1 cellular context compared by ENCODE assay signal in genomic region chr3:119418091-119418512, GRCh38.
TF ChIP-seq lines count a peak whose summit lies in the region.

No MANE protein-coding gene starts in this region.

TF ChIP-seq in K562, 482 proteins besides CTCF, POLR2A, EP300 and RAD21 (continued from another document and continues in another):
- TF ChIP-seq FOXO4 (CRISPR knock-in tag; IDR thresholded peaks at IDR 0.05), result no peak
- TF ChIP-seq SFPQ (IDR thresholded peaks at IDR 0.05; ENCODE audit: low read depth, low read length), result no peak
- TF ChIP-seq, protein P1, sequence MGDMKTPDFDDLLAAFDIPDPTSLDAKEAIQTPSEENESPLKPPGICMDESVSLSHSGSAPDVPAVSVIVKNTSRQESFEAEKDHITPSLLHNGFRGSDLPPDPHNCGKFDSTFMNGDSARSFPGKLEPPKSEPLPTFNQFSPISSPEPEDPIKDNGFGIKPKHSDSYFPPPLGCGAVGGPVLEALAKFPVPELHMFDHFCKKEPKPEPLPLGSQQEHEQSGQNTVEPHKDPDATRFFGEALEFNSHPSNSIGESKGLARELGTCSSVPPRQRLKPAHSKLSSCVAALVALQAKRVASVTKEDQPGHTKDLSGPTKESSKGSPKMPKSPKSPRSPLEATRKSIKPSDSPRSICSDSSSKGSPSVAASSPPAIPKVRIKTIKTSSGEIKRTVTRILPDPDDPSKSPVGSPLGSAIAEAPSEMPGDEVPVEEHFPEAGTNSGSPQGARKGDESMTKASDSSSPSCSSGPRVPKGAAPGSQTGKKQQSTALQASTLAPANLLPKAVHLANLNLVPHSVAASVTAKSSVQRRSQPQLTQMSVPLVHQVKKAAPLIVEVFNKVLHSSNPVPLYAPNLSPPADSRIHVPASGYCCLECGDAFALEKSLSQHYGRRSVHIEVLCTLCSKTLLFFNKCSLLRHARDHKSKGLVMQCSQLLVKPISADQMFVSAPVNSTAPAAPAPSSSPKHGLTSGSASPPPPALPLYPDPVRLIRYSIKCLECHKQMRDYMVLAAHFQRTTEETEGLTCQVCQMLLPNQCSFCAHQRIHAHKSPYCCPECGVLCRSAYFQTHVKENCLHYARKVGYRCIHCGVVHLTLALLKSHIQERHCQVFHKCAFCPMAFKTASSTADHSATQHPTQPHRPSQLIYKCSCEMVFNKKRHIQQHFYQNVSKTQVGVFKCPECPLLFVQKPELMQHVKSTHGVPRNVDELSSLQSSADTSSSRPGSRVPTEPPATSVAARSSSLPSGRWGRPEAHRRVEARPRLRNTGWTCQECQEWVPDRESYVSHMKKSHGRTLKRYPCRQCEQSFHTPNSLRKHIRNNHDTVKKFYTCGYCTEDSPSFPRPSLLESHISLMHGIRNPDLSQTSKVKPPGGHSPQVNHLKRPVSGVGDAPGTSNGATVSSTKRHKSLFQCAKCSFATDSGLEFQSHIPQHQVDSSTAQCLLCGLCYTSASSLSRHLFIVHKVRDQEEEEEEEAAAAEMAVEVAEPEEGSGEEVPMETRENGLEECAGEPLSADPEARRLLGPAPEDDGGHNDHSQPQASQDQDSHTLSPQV (IDR thresholded peaks at IDR 0.05), result peak; percentile 36; the same call in 1 of the 2 replicates
- TF ChIP-seq ZBTB2 (IDR thresholded peaks at IDR 0.05), result no peak
- TF ChIP-seq RBM34 (IDR thresholded peaks at IDR 0.05; ENCODE audit: borderline replicate concordance, insufficient read depth, low read length), result no peak
- no peak for TF ChIP-seq BCL6 (CRISPR knock-in tag; IDR thresholded peaks at IDR 0.05)
- peak; percentile 86 for TF ChIP-seq DPF2 (IDR thresholded peaks at IDR 0.05)
- TF ChIP-seq GABPB2 (CRISPR knock-in tag; conservative IDR thresholded peaks at IDR 0.05), result no peak
- no peak for TF ChIP-seq NCOA6 (IDR thresholded peaks at IDR 0.05)
- peak; percentile 89 for TF ChIP-seq ARID1B (IDR thresholded peaks at IDR 0.05)
- peak; percentile 59; the same call in 1 of the 2 replicates for TF ChIP-seq DMBX1 (CRISPR knock-in tag; IDR thresholded peaks at IDR 0.05; ENCODE audit: borderline replicate concordance)
- TF ChIP-seq ZNF584 (CRISPR knock-in tag; IDR thresholded peaks at IDR 0.05; ENCODE audit: low read depth), result no peak
- TF ChIP-seq KHSRP (IDR thresholded peaks at IDR 0.05), result no peak
- TF ChIP-seq, protein P2, sequence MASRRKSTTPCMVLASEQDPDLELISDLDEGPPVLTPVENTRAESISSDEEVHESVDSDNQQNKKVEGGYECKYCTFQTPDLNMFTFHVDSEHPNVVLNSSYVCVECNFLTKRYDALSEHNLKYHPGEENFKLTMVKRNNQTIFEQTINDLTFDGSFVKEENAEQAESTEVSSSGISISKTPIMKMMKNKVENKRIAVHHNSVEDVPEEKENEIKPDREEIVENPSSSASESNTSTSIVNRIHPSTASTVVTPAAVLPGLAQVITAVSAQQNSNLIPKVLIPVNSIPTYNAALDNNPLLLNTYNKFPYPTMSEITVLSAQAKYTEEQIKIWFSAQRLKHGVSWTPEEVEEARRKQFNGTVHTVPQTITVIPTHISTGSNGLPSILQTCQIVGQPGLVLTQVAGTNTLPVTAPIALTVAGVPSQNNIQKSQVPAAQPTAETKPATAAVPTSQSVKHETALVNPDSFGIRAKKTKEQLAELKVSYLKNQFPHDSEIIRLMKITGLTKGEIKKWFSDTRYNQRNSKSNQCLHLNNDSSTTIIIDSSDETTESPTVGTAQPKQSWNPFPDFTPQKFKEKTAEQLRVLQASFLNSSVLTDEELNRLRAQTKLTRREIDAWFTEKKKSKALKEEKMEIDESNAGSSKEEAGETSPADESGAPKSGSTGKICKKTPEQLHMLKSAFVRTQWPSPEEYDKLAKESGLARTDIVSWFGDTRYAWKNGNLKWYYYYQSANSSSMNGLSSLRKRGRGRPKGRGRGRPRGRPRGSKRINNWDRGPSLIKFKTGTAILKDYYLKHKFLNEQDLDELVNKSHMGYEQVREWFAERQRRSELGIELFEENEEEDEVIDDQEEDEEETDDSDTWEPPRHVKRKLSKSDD (conservative IDR thresholded peaks at IDR 0.05; ENCODE audit: low read length), result no peak
- TF ChIP-seq AFF4 (CRISPR knock-in tag; IDR thresholded peaks at IDR 0.05), result no peak
- TF ChIP-seq CREM (IDR thresholded peaks at IDR 0.05; ENCODE audit: low read depth), result peak; percentile 74
- TF ChIP-seq ZNF778 (CRISPR knock-in tag; IDR thresholded peaks at IDR 0.05), result no peak
- no peak for TF ChIP-seq ZBTB1 (CRISPR knock-in tag; IDR thresholded peaks at IDR 0.05; ENCODE audit: borderline replicate concordance, low read depth)
- 0 out of 2 replicates have a peak, but pooled peaks have one; percentile 24 for TF ChIP-seq NBN (IDR thresholded peaks at IDR 0.05; ENCODE audit: low read depth)
- TF ChIP-seq STAG1 (CRISPR knock-in tag; IDR thresholded peaks at IDR 0.05; ENCODE audit: borderline replicate concordance), result no peak
- TF ChIP-seq CREBBP (IDR thresholded peaks at IDR 0.05; ENCODE audit: low read depth, low read length), result no peak
- peak; percentile 49; the same call in 1 of the 2 replicates for TF ChIP-seq CXXC5 (CRISPR knock-in tag; IDR thresholded peaks at IDR 0.05)
- TF ChIP-seq KAT7 (CRISPR knock-in tag; IDR thresholded peaks at IDR 0.05; ENCODE audit: borderline replicate concordance), result no peak
- no peak for TF ChIP-seq RBM39 (optimal IDR thresholded peaks at IDR 0.05; ENCODE audit: low read depth, low read length)
- TF ChIP-seq, protein P3, sequence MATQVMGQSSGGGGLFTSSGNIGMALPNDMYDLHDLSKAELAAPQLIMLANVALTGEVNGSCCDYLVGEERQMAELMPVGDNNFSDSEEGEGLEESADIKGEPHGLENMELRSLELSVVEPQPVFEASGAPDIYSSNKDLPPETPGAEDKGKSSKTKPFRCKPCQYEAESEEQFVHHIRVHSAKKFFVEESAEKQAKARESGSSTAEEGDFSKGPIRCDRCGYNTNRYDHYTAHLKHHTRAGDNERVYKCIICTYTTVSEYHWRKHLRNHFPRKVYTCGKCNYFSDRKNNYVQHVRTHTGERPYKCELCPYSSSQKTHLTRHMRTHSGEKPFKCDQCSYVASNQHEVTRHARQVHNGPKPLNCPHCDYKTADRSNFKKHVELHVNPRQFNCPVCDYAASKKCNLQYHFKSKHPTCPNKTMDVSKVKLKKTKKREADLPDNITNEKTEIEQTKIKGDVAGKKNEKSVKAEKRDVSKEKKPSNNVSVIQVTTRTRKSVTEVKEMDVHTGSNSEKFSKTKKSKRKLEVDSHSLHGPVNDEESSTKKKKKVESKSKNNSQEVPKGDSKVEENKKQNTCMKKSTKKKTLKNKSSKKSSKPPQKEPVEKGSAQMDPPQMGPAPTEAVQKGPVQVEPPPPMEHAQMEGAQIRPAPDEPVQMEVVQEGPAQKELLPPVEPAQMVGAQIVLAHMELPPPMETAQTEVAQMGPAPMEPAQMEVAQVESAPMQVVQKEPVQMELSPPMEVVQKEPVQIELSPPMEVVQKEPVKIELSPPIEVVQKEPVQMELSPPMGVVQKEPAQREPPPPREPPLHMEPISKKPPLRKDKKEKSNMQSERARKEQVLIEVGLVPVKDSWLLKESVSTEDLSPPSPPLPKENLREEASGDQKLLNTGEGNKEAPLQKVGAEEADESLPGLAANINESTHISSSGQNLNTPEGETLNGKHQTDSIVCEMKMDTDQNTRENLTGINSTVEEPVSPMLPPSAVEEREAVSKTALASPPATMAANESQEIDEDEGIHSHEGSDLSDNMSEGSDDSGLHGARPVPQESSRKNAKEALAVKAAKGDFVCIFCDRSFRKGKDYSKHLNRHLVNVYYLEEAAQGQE (CRISPR knock-in tag; IDR thresholded peaks at IDR 0.05; ENCODE audit: low read depth), result no peak
- TF ChIP-seq ARNT (IDR thresholded peaks at IDR 0.05), result 0 out of 4 replicates have a peak, but pooled peaks of 1 of the 2 experiments have one; percentile 60
- no peak for TF ChIP-seq ERF (CRISPR knock-in tag; IDR thresholded peaks at IDR 0.05)
- TF ChIP-seq, protein P4, sequence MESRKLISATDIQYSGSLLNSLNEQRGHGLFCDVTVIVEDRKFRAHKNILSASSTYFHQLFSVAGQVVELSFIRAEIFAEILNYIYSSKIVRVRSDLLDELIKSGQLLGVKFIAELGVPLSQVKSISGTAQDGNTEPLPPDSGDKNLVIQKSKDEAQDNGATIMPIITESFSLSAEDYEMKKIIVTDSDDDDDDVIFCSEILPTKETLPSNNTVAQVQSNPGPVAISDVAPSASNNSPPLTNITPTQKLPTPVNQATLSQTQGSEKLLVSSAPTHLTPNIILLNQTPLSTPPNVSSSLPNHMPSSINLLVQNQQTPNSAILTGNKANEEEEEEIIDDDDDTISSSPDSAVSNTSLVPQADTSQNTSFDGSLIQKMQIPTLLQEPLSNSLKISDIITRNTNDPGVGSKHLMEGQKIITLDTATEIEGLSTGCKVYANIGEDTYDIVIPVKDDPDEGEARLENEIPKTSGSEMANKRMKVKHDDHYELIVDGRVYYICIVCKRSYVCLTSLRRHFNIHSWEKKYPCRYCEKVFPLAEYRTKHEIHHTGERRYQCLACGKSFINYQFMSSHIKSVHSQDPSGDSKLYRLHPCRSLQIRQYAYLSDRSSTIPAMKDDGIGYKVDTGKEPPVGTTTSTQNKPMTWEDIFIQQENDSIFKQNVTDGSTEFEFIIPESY (CRISPR knock-in tag; IDR thresholded peaks at IDR 0.05), result no peak
- no peak for TF ChIP-seq ZNF121 (CRISPR knock-in tag; conservative IDR thresholded peaks at IDR 0.05)
- TF ChIP-seq SMC3 (conservative IDR thresholded peaks at IDR 0.05; ENCODE audit: insufficient read depth, low read depth, low read length), result no peak
- no peak for TF ChIP-seq GTF2E2 (tag; IDR thresholded peaks at IDR 0.05)
- TF ChIP-seq YY1 (IDR thresholded peaks at IDR 0.05; ENCODE audit: borderline replicate concordance in 1 of 3, control insufficient read depth in 1 of 3, extremely low read depth in 1 of 3, insufficient read depth in 3 of 3, insufficient read length in 1 of 3, insufficient replicate concordance in 2 of 3, low read depth in 1 of 3, low read length in 2 of 3), result no peak
- TF ChIP-seq POU5F1 (IDR thresholded peaks at IDR 0.05; ENCODE audit: borderline replicate concordance, low read depth, low read length, partially characterized antibody), result no peak
- no peak for TF ChIP-seq ZNF551 (CRISPR knock-in tag; IDR thresholded peaks at IDR 0.05)
- TF ChIP-seq MAFK (IDR thresholded peaks at IDR 0.05; ENCODE audit: low read length), result no peak
- peak; percentile 67; the same call in 1 of the 2 replicates for TF ChIP-seq SMARCC2 (IDR thresholded peaks at IDR 0.05; ENCODE audit: low read depth)
